Comparison of ENCODE assay signal across 8 cellular contexts in genomic region chr15:30903497-30904187, GRCh38. TPM values are rescaled to one million over a fixed set of nuclear protein-coding genes. Genes with fewer than 3 reads are reported as not detected.
DNase-seq lines count a peak whose midpoint lies in the region; ATAC-seq and TF ChIP-seq lines count a peak whose summit lies in the region.

TSS of gene FAN1 (plus strand) at chr15:30903915. CDS start at chr15:30904664, 749 bp downstream.

- intact Hi-C loops in tibial artery (cut with DNase I; ENCODE audit: low total_unique reads) = no loop called here

- H2AFZ ChIP-seq in SU-DHL-6 (ENCODE audit: low read depth, low read length, severe bottlenecking) (peak within 1 kb of the TSS; percentile 95), trophoblast cell (ENCODE audit: insufficient read depth, low read length, poor library complexity) (peak within 1 kb of the TSS; percentile 98)

- H3K27ac ChIP-seq in KOPT-K1 (ENCODE audit: low read depth, low read length, poor library complexity, severe bottlenecking) = peak within 1 kb of the TSS; percentile 59
- no peak within 1 kb of the TSS for H3K27ac ChIP-seq in SU-DHL-6 (ENCODE audit: low read depth, low read length)
- peak within 1 kb of the TSS; percentile 83 for H3K27ac ChIP-seq in cardiac muscle cell
- peak within 1 kb of the TSS; percentile 59 for H3K27ac ChIP-seq in trophoblast cell (ENCODE audit: low read depth, low read length)
- peak within 1 kb of the TSS; percentile 74 to 75 for H3K27ac ChIP-seq in tibial artery

- H4K12ac ChIP-seq in trophoblast cell (ENCODE audit: low read depth, low read length) = peak within 1 kb of the TSS; percentile 97

- peak within 1 kb of the TSS; percentile 80 for H3K27ac Mint-ChIP-seq in activated naive CD8-positive, alpha-beta T cell treated with anti-CD3 and anti-CD28 coated beads, Interleukin-2, amount 50 U/mL, for 24 hours

- peak within 1 kb of the TSS; percentile 50 for H2BK120ac ChIP-seq in trophoblast cell (ENCODE audit: insufficient read depth, low read length, poor library complexity)

- H3K14ac ChIP-seq in trophoblast cell (ENCODE audit: low read length) = peak within 1 kb of the TSS; percentile 83

- peak within 1 kb of the TSS; percentile 79 for H3K18ac ChIP-seq in trophoblast cell (ENCODE audit: low read length)

- H3K79me1 ChIP-seq in trophoblast cell (ENCODE audit: low read length) = peaks cover 6% of the 10 kb centered on the region

- peaks cover 18% of the 10 kb centered on the region; the same call in 1 of the 2 replicates for H3K36me3 ChIP-seq in KOPT-K1 (ENCODE audit: insufficient read depth, low read length)
- no peaks in the 10 kb centered on the region for H3K36me3 ChIP-seq in SU-DHL-6 (ENCODE audit: low read length)
- H3K36me3 ChIP-seq in cardiac muscle cell = peaks cover 4% of the 10 kb centered on the region
- H3K36me3 ChIP-seq in trophoblast cell (ENCODE audit: control insufficient read depth in 1 of 2, insufficient read depth in 2 of 2, low read length in 2 of 2) = no peaks in the 10 kb centered on the region
- H3K36me3 ChIP-seq in tibial artery = peaks cover 0 to 9% (median 0%) of the 10 kb centered on the region in 3 donors

- peak within 1 kb of the TSS; percentile 79 for H4K91ac ChIP-seq in trophoblast cell (ENCODE audit: low read depth, low read length)

- H3K9me3 ChIP-seq in KOPT-K1 (ENCODE audit: insufficient read depth, low read length, poor library complexity, severe bottlenecking) = no peaks in the 10 kb centered on the region
- no peaks in the 10 kb centered on the region for H3K9me3 ChIP-seq in SU-DHL-6 (ENCODE audit: insufficient read depth, low read length)
- H3K9me3 ChIP-seq in cardiac muscle cell (ENCODE audit: low read depth) = no peaks in the 10 kb centered on the region
- H3K9me3 ChIP-seq in trophoblast cell (ENCODE audit: insufficient read depth, low read depth, low read length) = no peaks in the 10 kb centered on the region
- no peaks in the 10 kb centered on the region for H3K9me3 ChIP-seq in tibial artery

- H3K4me3 Mint-ChIP-seq in activated naive CD8-positive, alpha-beta T cell treated with anti-CD3 and anti-CD28 coated beads, Interleukin-2, amount 50 U/mL, for 24 hours = peak within 1 kb of the TSS; percentile 85

- no peak within 1 kb of the TSS for H2AK5ac ChIP-seq in trophoblast cell (ENCODE audit: low read length)

- TF ChIP-seq CTCF in SU-DHL-6 (IDR thresholded peaks at IDR 0.05; ENCODE audit: insufficient read depth, low read length, poor library complexity, severe bottlenecking) (no peak), cardiac muscle cell (IDR thresholded peaks at IDR 0.05; ENCODE audit: low read depth, low read length) (no peak), tibial artery (IDR thresholded peaks at IDR 0.05) (no peak)

- H3K23ac ChIP-seq in trophoblast cell (ENCODE audit: low read length) = no peak within 1 kb of the TSS

- peak within 1 kb of the TSS; percentile 94 for H4K8ac ChIP-seq in trophoblast cell (ENCODE audit: low read depth, low read length)

- H3K27me3 ChIP-seq in SU-DHL-6 (ENCODE audit: low read length) (no peaks in the 10 kb centered on the region), cardiac muscle cell (no peaks in the 10 kb centered on the region), trophoblast cell (ENCODE audit: insufficient read depth, low read length) (no peaks in the 10 kb centered on the region), tibial artery (no peaks in the 10 kb centered on the region)

- H3K4me3 ChIP-seq in SU-DHL-6 (ENCODE audit: insufficient read depth, low read length, poor library complexity, severe bottlenecking) = peak within 1 kb of the TSS; percentile 58
- peak within 1 kb of the TSS; percentile 73 for H3K4me3 ChIP-seq in cardiac muscle cell
- H3K4me3 ChIP-seq in trophoblast cell (ENCODE audit: low read depth, low read length) = peak within 1 kb of the TSS; percentile 91
- H3K4me3 ChIP-seq in tibial artery = peak within 1 kb of the TSS; percentile 83 to 88

- H3K27me3 Mint-ChIP-seq in activated naive CD8-positive, alpha-beta T cell treated with anti-CD3 and anti-CD28 coated beads, Interleukin-2, amount 50 U/mL, for 24 hours = peaks cover 2% of the 10 kb centered on the region

- H2BK5ac ChIP-seq in trophoblast cell (ENCODE audit: low read depth, low read length, poor library complexity) = peak within 1 kb of the TSS; percentile 78

- no peaks in the 10 kb centered on the region for H3K79me2 ChIP-seq in SU-DHL-6 (ENCODE audit: insufficient read depth, low read length)
- peaks cover 5% of the 10 kb centered on the region for H3K79me2 ChIP-seq in trophoblast cell (ENCODE audit: control insufficient read depth, insufficient read depth, low read length, poor library complexity)

- WGBS in trophoblast cell (ENCODE audit: extremely low coverage, insufficient coverage, insufficient read length) = no CpG with 5 or more reads among the region's 65 CpGs

- H3F3A ChIP-seq in SU-DHL-6 (ENCODE audit: insufficient read depth) = 0 out of 2 replicates have a peak, but pooled peaks cover 4% of the 10 kb centered on the region

- peaks cover 7% of the 10 kb centered on the region for H3K4me1 ChIP-seq in cardiac muscle cell (ENCODE audit: low read depth)
- H3K4me1 ChIP-seq in trophoblast cell (ENCODE audit: control insufficient read depth in 1 of 2, insufficient read depth in 2 of 2, low read length in 2 of 2) = no peaks in the 10 kb centered on the region
- H3K4me1 ChIP-seq in tibial artery = peaks cover 0 to 25% (median 13%) of the 10 kb centered on the region in 4 donors

- peaks cover 37% of the 10 kb centered on the region for H3K4me1 Mint-ChIP-seq in activated naive CD8-positive, alpha-beta T cell treated with anti-CD3 and anti-CD28 coated beads, Interleukin-2, amount 50 U/mL, for 24 hours

- peaks cover 33% of the 10 kb centered on the region for H3K36me3 Mint-ChIP-seq in activated naive CD8-positive, alpha-beta T cell treated with anti-CD3 and anti-CD28 coated beads, Interleukin-2, amount 50 U/mL, for 24 hours (ENCODE audit: low read depth)

- H3K9me2 ChIP-seq in SU-DHL-6 (replicated peaks; ENCODE audit: insufficient read depth, low read length) = no peaks in the 10 kb centered on the region

- peak; percentile 43 for DNase-seq in DMS79 treated with DMSO at 0.1 percent for 48 hours (lab: John Stamatoyannopoulos, UW)
- DNase-seq in activated naive CD8-positive, alpha-beta T cell treated with anti-CD3 and anti-CD28 coated beads, Interleukin-2, amount 50 U/mL, for 24 hours = peak; percentile 78
- DNase-seq in cardiac muscle cell (ENCODE audit: low read depth in 1 of 2, low spot score in 1 of 2) = peak; percentile 91 to 93
- peak; percentile 77 to 86 for DNase-seq in trophoblast cell
- peak; percentile 84 to 92 for DNase-seq in tibial artery

- peak within 1 kb of the TSS; percentile 60 for H3K9ac ChIP-seq in SU-DHL-6 (ENCODE audit: low read length)
- peak within 1 kb of the TSS; percentile 71 for H3K9ac ChIP-seq in trophoblast cell (ENCODE audit: low read length)

- H4K20me1 ChIP-seq in SU-DHL-6 (ENCODE audit: low read depth, low read length) = no peaks in the 10 kb centered on the region

- ATAC-seq in GM21717 (IDR thresholded peaks at IDR 0.05; ENCODE audit: unreplicated experiment) = peak; percentile 86
- peak; percentile 92 for ATAC-seq in activated naive CD8-positive, alpha-beta T cell treated with anti-CD3 and anti-CD28 coated beads, Interleukin-2, amount 50 U/mL, for 24 hours

- peak within 1 kb of the TSS; percentile 83 for H3K4me2 ChIP-seq in SU-DHL-6 (ENCODE audit: low read depth, low read length, poor library complexity, severe bottlenecking)
- peak within 1 kb of the TSS; percentile 75 for H3K4me2 ChIP-seq in trophoblast cell (ENCODE audit: low read length)

- no peak within 1 kb of the TSS for H2BK12ac ChIP-seq in trophoblast cell (ENCODE audit: low read length)

- H3K9me3 Mint-ChIP-seq in activated naive CD8-positive, alpha-beta T cell treated with anti-CD3 and anti-CD28 coated beads, Interleukin-2, amount 50 U/mL, for 24 hours = peaks cover 5% of the 10 kb centered on the region

- peak within 1 kb of the TSS; percentile 65 for H3K4ac ChIP-seq in trophoblast cell (ENCODE audit: low read depth, low read length)

RNA-seq across cellular contexts. Expression of gene FAN1, which starts in this region (rescaled TPM):
- total RNA-seq in cardiac muscle cell = 20.5 and 26.8 TPM in 2 replicates
- 18.3 and 35.5 TPM in 2 replicates for polyA plus RNA-seq in cardiac muscle cell
- polyA plus RNA-seq in trophoblast cell (2013) = 6.9 and 7.8 TPM in 2 replicates
